28 cellular contexts compared by ENCODE assay signal in genomic region chr1:221774054-221774842, GRCh38. TPM values are rescaled to one million over a fixed set of nuclear protein-coding genes. Genes with fewer than 3 reads are reported as not detected.
DNase-seq lines count a peak whose midpoint lies in the region; ATAC-seq, FAIRE-seq and TF ChIP-seq lines count a peak whose summit lies in the region.
"Had no signal": no experiment of that assay in that cellular context is flagged by ENCODE, and none has a peak within 500 bp of the region (broad histone marks: within the 10 kb centered on the region; RNA-seq: fewer than 3 reads in every experiment).

No MANE protein-coding gene starts in this region.

- H3K4me1 Mint-ChIP-seq in activated naive CD8-positive, alpha-beta T cell treated with anti-CD3 and anti-CD28 coated beads, Interleukin-2, amount 50 U/mL, for 24 hours = peaks cover 59% of the 10 kb centered on the region
- H3K4me1 Mint-ChIP-seq in type B pancreatic cell (ENCODE audit: unreplicated experiment) = no peaks in the 10 kb centered on the region

- peak in 1 of 2 experiments; percentile 57; a peak in 1 of 6 replicates for ATAC-seq in A549
- ATAC-seq in activated naive CD8-positive, alpha-beta T cell treated with anti-CD3 and anti-CD28 coated beads, Interleukin-2, amount 50 U/mL, for 24 hours = no peak
- ATAC-seq in left ventricle myocardium superior = no peak
- ATAC-seq in GM21423 (IDR thresholded peaks at IDR 0.05; ENCODE audit: unreplicated experiment) = no peak
- ATAC-seq: gastrocnemius medialis, HCT116, left lobe of liver had no signal

- H4K8ac ChIP-seq in mesendoderm (ENCODE audit: low read depth, low read length) = no peak overlapping the region

- H3K36me3 Mint-ChIP-seq in activated naive CD8-positive, alpha-beta T cell treated with anti-CD3 and anti-CD28 coated beads, Interleukin-2, amount 50 U/mL, for 24 hours (ENCODE audit: low read depth) = no peaks in the 10 kb centered on the region
- H3K36me3 Mint-ChIP-seq in type B pancreatic cell = no peaks in the 10 kb centered on the region
- H3K36me3 Mint-ChIP-seq: immature natural killer cell, naive B cell had no signal

- H3K56ac ChIP-seq in mesendoderm (ENCODE audit: low read length) = no peak overlapping the region

- no peak for TF ChIP-seq CTCF in A549 (IDR thresholded peaks at IDR 0.05)
- no peak for TF ChIP-seq CTCF in type B pancreatic cell (conservative IDR thresholded peaks at IDR 0.05)
- no peak for TF ChIP-seq CTCF in sigmoid colon (IDR thresholded peaks at IDR 0.05)

- peaks cover 2% of the 10 kb centered on the region for H3K27me3 Mint-ChIP-seq in activated naive CD8-positive, alpha-beta T cell treated with anti-CD3 and anti-CD28 coated beads, Interleukin-2, amount 50 U/mL, for 24 hours
- H3K27me3 Mint-ChIP-seq in type B pancreatic cell = no peaks in the 10 kb centered on the region
- H3K27me3 Mint-ChIP-seq: activated naive CD4-positive, alpha-beta T cell treated with anti-CD3 and anti-CD28 coated beads, Interleukin-2, amount 10 ng/mL, durations not matched to agents 7 days and 5 days; naive B cell had no signal

- peak overlapping the region; percentile 13 to 43; a peak in 2 of 6 replicates for H3K27ac ChIP-seq in A549
- no peak overlapping the region for H3K27ac ChIP-seq in mesendoderm (ENCODE audit: low read depth, low read length)
- no peak overlapping the region for H3K27ac ChIP-seq in sigmoid colon
- H3K27ac ChIP-seq: cardiac muscle cell, gastrocnemius medialis, RWPE1, tibial nerve had no signal

- DNase-seq in A549 (ENCODE audit: low read depth in 1 of 2, low spot score in 1 of 2) (peak in 1 of 2 experiments; percentile 30), GM12892 (ENCODE audit: insufficient read length) (no peak), mesendoderm (peak; percentile 21), left ventricle myocardium superior (no peak), type B pancreatic cell (ENCODE audit: extremely low spot score, unreplicated experiment) (no peak), sigmoid colon (no peak)
- DNase-seq in activated naive CD8-positive, alpha-beta T cell treated with anti-CD3 and anti-CD28 coated beads, Interleukin-2, amount 50 U/mL, for 24 hours = no peak
- DNase-seq: activated CD4-positive, alpha-beta T cell treated with anti-CD3 and anti-CD28 coated beads for 48 hours; activated naive CD4-positive, alpha-beta T cell treated with anti-CD3 and anti-CD28 coated beads, Interleukin-2, amount 10 ng/mL, durations not matched to agents 7 days and 5 days; cortex of kidney; endodermal cell; gastrocnemius medialis; GDM1; hippocampal formation; immature natural killer cell; KG1; naive B cell; NCI-H1417; NCI-H2029 treated with DMSO at 0.1 percent for 48 hours; occipital lobe; T-helper 2 cell had no signal

- peak overlapping the region; percentile 45 for H3K27ac Mint-ChIP-seq in activated naive CD8-positive, alpha-beta T cell treated with anti-CD3 and anti-CD28 coated beads, Interleukin-2, amount 50 U/mL, for 24 hours
- no peak overlapping the region for H3K27ac Mint-ChIP-seq in type B pancreatic cell
- H3K27ac Mint-ChIP-seq: activated naive CD4-positive, alpha-beta T cell treated with anti-CD3 and anti-CD28 coated beads, Interleukin-2, amount 10 ng/mL, durations not matched to agents 7 days and 5 days; endodermal cell had no signal

- H3K27me3 ChIP-seq in mesendoderm (ENCODE audit: insufficient read depth, low read length, poor library complexity) (no peaks in the 10 kb centered on the region), sigmoid colon (no peaks in the 10 kb centered on the region)
- H3K27me3 ChIP-seq: cardiac muscle cell, gastrocnemius medialis, tibial nerve had no signal

- no peak for TF ChIP-seq RAD21 in A549 (conservative IDR thresholded peaks at IDR 0.05 in 1 of 2, IDR thresholded peaks at IDR 0.05 in 1 of 2)

- WGBS in A549 (ENCODE audit: missing lambda C conversion rate) = 62% methylated on average over 8 of the region's 8 CpGs
- WGBS in mesendoderm (ENCODE audit: extremely low coverage, insufficient coverage, low lambda C conversion rate) = no CpG with 5 or more reads among the region's 8 CpGs
- WGBS in sigmoid colon, 2 donors = 53 to 80% methylated on average over 8 of the region's 8 CpGs

- no peaks in the 10 kb centered on the region for H3K79me2 ChIP-seq in mesendoderm (ENCODE audit: control insufficient read depth, insufficient read depth, low read length)

- POLR2A ChIA-PET in A549 (lab: Yijun Ruan, JAX) = no interaction called here

- TF ChIP-seq EP300 in A549 (IDR thresholded peaks at IDR 0.05) (no peak), sigmoid colon (IDR thresholded peaks at IDR 0.05) (no peak)

- H3K4me1 ChIP-seq in A549 (peaks cover 11% of the 10 kb centered on the region; the same call in 2 of the 3 replicates), mesendoderm (ENCODE audit: control insufficient read depth, low read depth, low read length) (peaks cover 3% of the 10 kb centered on the region), sigmoid colon (no peaks in the 10 kb centered on the region)
- H3K4me1 ChIP-seq: gastrocnemius medialis had no signal

- H2BK120ac ChIP-seq in mesendoderm (ENCODE audit: low read depth, low read length) = no peak overlapping the region

- no peak overlapping the region for H3K9ac ChIP-seq in mesendoderm (ENCODE audit: low read length)

- no peak overlapping the region for H3K4me3 ChIP-seq in A549
- no peak overlapping the region for H3K4me3 ChIP-seq in mesendoderm (ENCODE audit: low read length)
- no peak overlapping the region for H3K4me3 ChIP-seq in sigmoid colon
- H3K4me3 ChIP-seq: cardiac muscle cell, gastrocnemius medialis, tibial nerve had no signal

- FAIRE-seq in A549 (lab: Jason Lieb, UNC) (no peak), GM12892 (lab: Jason Lieb, UNC) (peak; percentile 24)

- H3K23ac ChIP-seq in mesendoderm (ENCODE audit: low read length) = no peak overlapping the region

- no peaks in the 10 kb centered on the region for H3K9me3 ChIP-seq in A549
- no peaks in the 10 kb centered on the region for H3K9me3 ChIP-seq in sigmoid colon
- H3K9me3 ChIP-seq: gastrocnemius medialis, tibial nerve had no signal

- H2BK15ac ChIP-seq in mesendoderm (replicated peaks; ENCODE audit: low read depth) = peak overlapping the region; percentile 6

- peaks cover 2% of the 10 kb centered on the region for H3K9me3 Mint-ChIP-seq in activated naive CD8-positive, alpha-beta T cell treated with anti-CD3 and anti-CD28 coated beads, Interleukin-2, amount 50 U/mL, for 24 hours
- no peaks in the 10 kb centered on the region for H3K9me3 Mint-ChIP-seq in type B pancreatic cell
- H3K9me3 Mint-ChIP-seq: activated naive CD4-positive, alpha-beta T cell treated with anti-CD3 and anti-CD28 coated beads, Interleukin-2, amount 10 ng/mL, durations not matched to agents 7 days and 5 days; activated T-helper 1 cell treated with anti-CD3 and anti-CD28 coated beads, Interleukin-12 subunit alpha, Interleukin-12 subunit beta, Interleukin-2, Interleukin-4 antibody, amounts not matched to agents 30 ng/mL and 10 ng/mL and 1 ng/mL, durations not matched to agents 14 hours and 24 hours and 36 hours; endodermal cell; immature natural killer cell; naive B cell had no signal

- H3K18ac ChIP-seq in mesendoderm (ENCODE audit: low read length) = peak overlapping the region; percentile 30

- H3K4ac ChIP-seq in mesendoderm (ENCODE audit: low read depth, low read length) = no peak overlapping the region

- H3K4me2 ChIP-seq in A549 (peak overlapping the region; percentile 19; the same call in 2 of the 3 replicates), mesendoderm (ENCODE audit: low read length) (no peak overlapping the region)

- TF ChIP-seq POLR2A in A549 (IDR thresholded peaks at IDR 0.05; ENCODE audit: low read length) (no peak), GM12892 (IDR thresholded peaks at IDR 0.05; ENCODE audit: low read depth, low read length) (no peak), sigmoid colon (IDR thresholded peaks at IDR 0.05) (no peak)

- no peaks in the 10 kb centered on the region for H3K79me1 ChIP-seq in mesendoderm (ENCODE audit: low read length)

- CTCF ChIA-PET in A549 (lab: Yijun Ruan, JAX) = interaction anchor here (1.0 to 1.9 kb wide), 4 partner anchors 10 to 691 kb away, joined by 3 to 5 read pairs (median 3); no protein-coding TSS in a partner anchor

- H2AK5ac ChIP-seq in mesendoderm (ENCODE audit: low read length) = no peak overlapping the region

- H3K4me3 Mint-ChIP-seq in activated naive CD8-positive, alpha-beta T cell treated with anti-CD3 and anti-CD28 coated beads, Interleukin-2, amount 50 U/mL, for 24 hours = no peak overlapping the region
- no peak overlapping the region for H3K4me3 Mint-ChIP-seq in type B pancreatic cell
- H3K4me3 Mint-ChIP-seq: activated naive CD4-positive, alpha-beta T cell treated with anti-CD3 and anti-CD28 coated beads, Interleukin-2, amount 10 ng/mL, durations not matched to agents 7 days and 5 days; endodermal cell; immature natural killer cell; naive B cell had no signal

- no peak overlapping the region for H4K5ac ChIP-seq in mesendoderm (ENCODE audit: low read length)

- intact Hi-C loops in left ventricle myocardium superior (cut with micrococcal nuclease) (no loop called here), sigmoid colon (cut with DNase I) (no loop called here)

- H2BK5ac ChIP-seq in mesendoderm (ENCODE audit: low read length) = no peak overlapping the region

- H3K36me3 ChIP-seq in mesendoderm (ENCODE audit: control insufficient read depth, insufficient read depth, low read length) (no peaks in the 10 kb centered on the region), sigmoid colon (no peaks in the 10 kb centered on the region)
- H3K36me3 ChIP-seq: cardiac muscle cell, gastrocnemius medialis, tibial nerve had no signal

TF ChIP-seq in A549, 52 proteins besides CTCF, POLR2A, EP300 and RAD21:
- TF ChIP-seq PHF8 (IDR thresholded peaks at IDR 0.05; ENCODE audit: borderline replicate concordance, low read depth) = no peak

RNA-seq across cellular contexts. Expression of gene DUSP10, which starts 32.4 kb away (rescaled TPM):
- 4.8 and 5.0 TPM in 2 replicates for polyA plus RNA-seq in A549 (2011; rRNA removed)
- polyA plus RNA-seq in A549 (2012; cell fraction: cytosol; rRNA removed) = 2.1 and 3.0 TPM in 2 replicates
- polyA plus RNA-seq in A549 (2012; cell fraction: nucleus; rRNA removed) = 3.9 and 4.1 TPM in 2 replicates
- 3.4 to 5.4 TPM (median 5.2 TPM) in 3 replicates for polyA plus RNA-seq in A549 (2017; fragmentation: RNase III; extraction: RNeasy Plus Mini Kit Qiagen cat#74134 plus additional on column Dnase treatment)
- 7.3 and 8.7 TPM in 2 replicates for polyA minus RNA-seq in A549 (2011; rRNA and poly(A)+ RNA removed)
- 14.6 TPM for polyA plus RNA-seq in GM12892 (2012; ENCODE audit: missing spikeins)
- 9.1 TPM for polyA plus RNA-seq in mesendoderm (2013, experiment 1 of 2)
- 10.0 TPM for polyA plus RNA-seq in mesendoderm (2013, experiment 2 of 2)
- total RNA-seq in left ventricle myocardium superior = 3.5 TPM
- 19.6 and 29.4 TPM in 2 replicates for total RNA-seq in type B pancreatic cell (ENCODE audit: low replicate concordance)
- 10 to 100 TPM; 11.4 to 19.9 (median 15.7) TPM for total RNA-seq in sigmoid colon
- polyA plus RNA-seq in sigmoid colon = 1 to 10 TPM; 2.5 to 4.1 (median 3.6) TPM

Comparison
In these comparisons a context has a peak if more than half of its experiments do, and no peak if none do; other contexts are left out.
1. H3K27ac ChIP-seq: peak in A549 (2 of 2); none in mesendoderm (single experiment) and sigmoid colon (0 of 4).